ENCODE assay signal across 7 cellular contexts in genomic region chr2:64750001-64750816, GRCh38.
A peak's percentile ranks its signal among the peaks of the same experiment; 100 is the strongest.
DNase-seq lines count a peak whose midpoint lies in the region; ATAC-seq and TF ChIP-seq lines count a peak whose summit lies in the region.

No MANE protein-coding gene starts in this region.

- H3K4me1 ChIP-seq in GM23248 (ENCODE audit: insufficient read depth) = peaks cover 32% of the 10 kb centered on the region; the same call in 1 of the 2 replicates
- peaks cover 21% of the 10 kb centered on the region for H3K4me1 ChIP-seq in PC-3 (ENCODE audit: insufficient read depth, low read length)
- peaks cover 10 to 16% of the 10 kb centered on the region in 2 donors for H3K4me1 ChIP-seq in thyroid gland

- intact Hi-C loops in PC-3 (cut with micrococcal nuclease) (loop anchor here (2.0 kb wide), 3 partner anchors 43 to 155 kb away; no protein-coding TSS in a partner anchor), thyroid gland (cut with DNase I) (loop anchor here (5.0 kb wide), 1 partner anchor 98 kb away; the partner anchor contains the start of gene SERTAD2)

- H3F3A ChIP-seq in GM23248 (ENCODE audit: insufficient read depth) = peaks cover 37% of the 10 kb centered on the region
- no peaks in the 10 kb centered on the region for H3F3A ChIP-seq in PC-3 (ENCODE audit: low read length, unreplicated experiment)

- WGBS in GM23248 (ENCODE audit: low coverage in 1 of 2, low lambda C conversion rate in 2 of 2, missing lambda C conversion rate in 2 of 2), 2 experiments = 1 to 3% methylated on average over 20 to 38 of the region's 38 CpGs
- WGBS in thyroid gland, 2 donors = 0% methylated on average over 38 of the region's 38 CpGs

- in situ Hi-C loops in GM23248 (cut with MboI) = no loop called here

- CTCF ChIA-PET in PC-3 (lab: Charles Lee) = interaction anchor here (0.5 to 1.7 kb wide), 11 partner anchors 18 to 645 kb away, joined by 3 to 28 read pairs (median 7); partner anchors contain the start of gene SERTAD2

- H4K20me1 ChIP-seq in GM23248 (ENCODE audit: insufficient read depth) (no peaks in the 10 kb centered on the region), PC-3 (ENCODE audit: low read length) (no peaks in the 10 kb centered on the region)

- POLR2A ChIA-PET in PC-3 (lab: Charles Lee; ENCODE audit: unreplicated experiment) = interaction anchor here (0.5 to 3.0 kb wide), 14 partner anchors 17 to 678 kb away, joined by 3 to 46 read pairs (median 6); partner anchors contain the start of gene SERTAD2

- H3K9me3 Mint-ChIP-seq in nephron progenitor cell = peaks cover 7% of the 10 kb centered on the region

- no peaks in the 10 kb centered on the region for H3K9me3 ChIP-seq in GM23248 (ENCODE audit: low read depth)
- no peaks in the 10 kb centered on the region for H3K9me3 ChIP-seq in PC-3 (ENCODE audit: low read length)
- H3K9me3 ChIP-seq in thyroid gland = no peaks in the 10 kb centered on the region

- ATAC-seq in PC-3 = peak; percentile 3
- ATAC-seq in GM21423 (IDR thresholded peaks at IDR 0.05; ENCODE audit: unreplicated experiment) = no peak

- H3K36me3 ChIP-seq in GM23248 (ENCODE audit: low read depth) (no peaks in the 10 kb centered on the region), PC-3 (ENCODE audit: low read depth, low read length) (no peaks in the 10 kb centered on the region), thyroid gland (no peaks in the 10 kb centered on the region)

- peak in 1 of 2 donors; percentile 20 for TF ChIP-seq POLR2A in thyroid gland (IDR thresholded peaks at IDR 0.05)

- H3K27me3 ChIP-seq in GM23248 (replicated peaks; ENCODE audit: insufficient read depth) = no peaks in the 10 kb centered on the region
- no peaks in the 10 kb centered on the region for H3K27me3 ChIP-seq in PC-3 (ENCODE audit: low read length)
- H3K27me3 ChIP-seq in thyroid gland = no peaks in the 10 kb centered on the region

- H3K36me3 Mint-ChIP-seq in nephron progenitor cell (ENCODE audit: low read depth) = no peaks in the 10 kb centered on the region

- peak overlapping the region; percentile 89 for H3K27ac ChIP-seq in GM23248
- H3K27ac ChIP-seq in PC-3 (ENCODE audit: low read length) = peak overlapping the region; percentile 71
- H3K27ac ChIP-seq in thyroid gland = peak overlapping the region; percentile 97 to 98 (median 98)

- peak; percentile 81 for DNase-seq in GM23248
- peak; percentile 63 for DNase-seq in PC-3
- peak; percentile 9 for DNase-seq in activated gamma-delta T cell treated with anti-CD3 and anti-CD28 coated beads, Interleukin-2, amount 50 U/mL, for 16 hours (ENCODE audit: low read depth)
- DNase-seq in foreskin fibroblast = peak; percentile 45 to 79
- DNase-seq in nephron progenitor cell = peak; percentile 57
- DNase-seq in thyroid gland = peak; percentile 73

- TF ChIP-seq CTCF in PC-3 (conservative IDR thresholded peaks at IDR 0.05; ENCODE audit: low read depth, low read length) (peak; percentile 29), foreskin fibroblast (IDR thresholded peaks at IDR 0.05; ENCODE audit: low read depth, low read length) (no peak), nephron progenitor cell (IDR thresholded peaks at IDR 0.05) (no peak), thyroid gland (IDR thresholded peaks at IDR 0.05) (peak in 1 of 6 experiments; percentile 20)

- peaks cover 32% of the 10 kb centered on the region for H3K4me1 Mint-ChIP-seq in nephron progenitor cell

- H3K4me2 ChIP-seq in GM23248 (ENCODE audit: unreplicated experiment) = peak overlapping the region; percentile 95
- H3K4me2 ChIP-seq in PC-3 (ENCODE audit: low read length) = peak overlapping the region; percentile 96

- TSS peak; percentile 34 for BruUV-seq in PC-3 (replicated peaks; lab: Mats Ljungman, UMichigan)

- H3K27ac Mint-ChIP-seq in nephron progenitor cell = peak overlapping the region; percentile 99

- H3K27me3 Mint-ChIP-seq in nephron progenitor cell (ENCODE audit: low read depth, poor library complexity) = peaks cover 13% of the 10 kb centered on the region

- peaks cover 51% of the 10 kb centered on the region for H3K79me2 ChIP-seq in GM23248 (ENCODE audit: insufficient read depth)
- peaks cover 48% of the 10 kb centered on the region for H3K79me2 ChIP-seq in PC-3 (ENCODE audit: low read length)

- H3K4me3 Mint-ChIP-seq in nephron progenitor cell = peak overlapping the region; percentile 96

- H3K9ac ChIP-seq in GM23248 = peak overlapping the region; percentile 95
- H3K9ac ChIP-seq in PC-3 (ENCODE audit: low read length) = peak overlapping the region; percentile 67

- peak overlapping the region; percentile 78 for H3K4me3 ChIP-seq in GM23248
- peak overlapping the region; percentile 85 for H3K4me3 ChIP-seq in PC-3 (ENCODE audit: low read length)
- peak overlapping the region; percentile 80 to 93 for H3K4me3 ChIP-seq in foreskin fibroblast (ENCODE audit: low read depth in 1 of 2, low read length in 2 of 2)
- peak overlapping the region; percentile 54 to 96 (median 74) for H3K4me3 ChIP-seq in thyroid gland (replicated peaks in 1 of 3)

- H3K9me2 ChIP-seq in GM23248 (ENCODE audit: insufficient read depth) (no peaks in the 10 kb centered on the region), PC-3 (replicated peaks; ENCODE audit: low read length) (no peaks in the 10 kb centered on the region)

- peak overlapping the region; percentile 76 for H2AFZ ChIP-seq in GM23248
- peak overlapping the region; percentile 69 for H2AFZ ChIP-seq in PC-3 (ENCODE audit: low read length)

Comparison
In these comparisons a context has a peak if more than half of its experiments do, and no peak if none do; other contexts are left out.
1. DNase-seq: peak in every context shown above with its lines; median percentile 81 in GM23248; 73 in thyroid gland; 63 in PC-3; 62 in foreskin fibroblast; 57 in nephron progenitor cell; 9 in activated gamma-delta T cell treated with anti-CD3 and anti-CD28 coated beads, Interleukin-2, amount 50 U/mL, for 16 hours.